9 cellular contexts compared by ENCODE assay signal in the genomic region with DNA sequence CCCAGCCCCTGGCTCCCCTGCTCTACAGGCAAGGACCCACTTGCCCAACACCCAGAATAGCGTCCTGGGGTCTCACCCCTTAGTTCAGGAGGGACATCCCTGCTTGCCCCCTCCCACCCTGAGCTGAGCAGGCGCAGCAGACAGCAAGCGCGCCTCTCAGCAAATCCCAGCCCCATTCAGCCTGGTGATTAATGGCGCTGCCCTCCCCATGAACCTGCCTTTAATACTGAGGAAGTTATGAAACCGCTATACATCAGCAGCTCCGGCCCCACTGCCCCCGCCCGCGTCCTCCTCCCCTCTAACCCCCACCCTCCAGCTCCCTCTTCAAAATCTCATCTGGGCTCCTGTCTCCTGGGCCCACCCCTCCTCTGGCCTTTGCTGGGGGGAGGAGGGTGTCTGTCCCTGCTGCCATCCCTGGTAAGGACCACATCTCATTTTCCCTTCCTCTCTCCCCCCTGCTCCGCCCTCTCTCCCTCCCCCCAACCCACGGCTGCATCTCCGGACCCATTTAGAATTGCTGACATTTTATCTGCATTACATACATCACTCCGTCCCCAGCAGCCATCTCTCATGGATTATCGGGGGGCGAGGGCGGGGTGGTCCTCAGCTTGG. TPM values are rescaled to one million over a fixed set of nuclear protein-coding genes. Genes with fewer than 3 reads are reported as not detected.
DNase-seq lines count a peak whose midpoint lies in the region; ATAC-seq and TF ChIP-seq lines count a peak whose summit lies in the region.
"Had no signal": no experiment of that assay in that cellular context is flagged by ENCODE, and none has a peak within 500 bp of the region (broad histone marks: within the 10 kb centered on the region; RNA-seq: fewer than 3 reads in every experiment).

No MANE protein-coding gene starts in this region.

- CTCF ChIA-PET in naive thymus-derived CD4-positive, alpha-beta T cell (lab: Charles Lee), result interaction anchor here (2.3 kb wide), 1 partner anchor 12 kb away, joined by 8 read pairs; no protein-coding TSS in a partner anchor

- no peak overlapping the region for H3K9ac ChIP-seq in mesendoderm (ENCODE audit: low read length)

- no peak overlapping the region for H3K4me3 ChIP-seq in CD4-positive, CD25-positive, alpha-beta regulatory T cell (ENCODE audit: low read depth, low read length)
- H3K4me3 ChIP-seq in NB4 (ENCODE audit: low read depth, low read length), result peak overlapping the region; percentile 33
- no peak overlapping the region for H3K4me3 ChIP-seq in naive thymus-derived CD4-positive, alpha-beta T cell (ENCODE audit: low read length)
- no peak overlapping the region for H3K4me3 ChIP-seq in mesendoderm (ENCODE audit: low read length)

- H3K27ac Mint-ChIP-seq in CD4-positive, CD25-positive, alpha-beta regulatory T cell, result no peak overlapping the region
- H3K27ac Mint-ChIP-seq in naive thymus-derived CD4-positive, alpha-beta T cell, result peak overlapping the region in 1 of 9 donors; percentile 22

- WGBS in adipose tissue, 3 donors, result 11 to 17% (median 11%) methylated on average over 17 of the region's 17 CpGs
- no CpG with 5 or more reads among the region's 17 CpGs for WGBS in mesendoderm (ENCODE audit: extremely low coverage, insufficient coverage, low lambda C conversion rate)

- no peak for DNase-seq in CD4-positive, CD25-positive, alpha-beta regulatory T cell
- DNase-seq in NB4 (ENCODE audit: low read depth) (peak; percentile 90), mesendoderm (no peak), DMS53 treated with DMSO at 0.1 percent for 48 hours (lab: John Stamatoyannopoulos, UW; ENCODE audit: unreplicated experiment) (no peak), medulla oblongata (ENCODE audit: extremely low spot score) (no peak)
- no peak for DNase-seq in naive thymus-derived CD4-positive, alpha-beta T cell
- DNase-seq in activated effector memory CD4-positive, alpha-beta T cell treated with anti-CD3 and anti-CD28 coated beads, Interleukin-2, amount 50 U/mL, for 16 hours, result no peak
- DNase-seq: cortex of kidney had no signal

- H3K4me2 ChIP-seq in mesendoderm (ENCODE audit: low read length), result no peak overlapping the region

- no peaks in the 10 kb centered on the region for H3K9me3 ChIP-seq in CD4-positive, CD25-positive, alpha-beta regulatory T cell (ENCODE audit: control insufficient read depth in 2 of 2, low read length in 2 of 2)
- H3K9me3 ChIP-seq in naive thymus-derived CD4-positive, alpha-beta T cell (ENCODE audit: control insufficient read depth in 2 of 3, low read length in 3 of 3), result no peaks in the 10 kb centered on the region

- no peaks in the 10 kb centered on the region for H3K36me3 Mint-ChIP-seq in CD4-positive, CD25-positive, alpha-beta regulatory T cell
- H3K36me3 Mint-ChIP-seq in naive thymus-derived CD4-positive, alpha-beta T cell, result peaks cover 0 to 4% (median 0%) of the 10 kb centered on the region in 5 donors

- peaks cover 93% of the 10 kb centered on the region for H3K27me3 Mint-ChIP-seq in CD4-positive, CD25-positive, alpha-beta regulatory T cell
- peaks cover 79 to 89% (median 85%) of the 10 kb centered on the region in 5 donors for H3K27me3 Mint-ChIP-seq in naive thymus-derived CD4-positive, alpha-beta T cell

- H3K4me3 Mint-ChIP-seq in CD4-positive, CD25-positive, alpha-beta regulatory T cell, result no peak overlapping the region
- no peak overlapping the region for H3K4me3 Mint-ChIP-seq in naive thymus-derived CD4-positive, alpha-beta T cell

- H3K18ac ChIP-seq in mesendoderm (ENCODE audit: low read length), result no peak overlapping the region

- H2AK5ac ChIP-seq in mesendoderm (ENCODE audit: low read length), result no peak overlapping the region

- POLR2A ChIA-PET in naive thymus-derived CD4-positive, alpha-beta T cell (lab: Charles Lee), result no interaction called here

- H3K9me3 Mint-ChIP-seq in CD4-positive, CD25-positive, alpha-beta regulatory T cell, result peaks cover 0 to 2% (median 0%) of the 10 kb centered on the region in 7 donors
- peaks cover 0 to 2% (median 0%) of the 10 kb centered on the region in 11 donors for H3K9me3 Mint-ChIP-seq in naive thymus-derived CD4-positive, alpha-beta T cell

- no peaks in the 10 kb centered on the region for H3K36me3 ChIP-seq in CD4-positive, CD25-positive, alpha-beta regulatory T cell (ENCODE audit: control insufficient read depth, insufficient read depth, low read length)
- no peaks in the 10 kb centered on the region for H3K36me3 ChIP-seq in naive thymus-derived CD4-positive, alpha-beta T cell (ENCODE audit: control insufficient read depth in 2 of 3, insufficient read depth in 3 of 3, low read length in 3 of 3)
- H3K36me3 ChIP-seq in mesendoderm (ENCODE audit: control insufficient read depth, insufficient read depth, low read length), result no peaks in the 10 kb centered on the region

- H4K5ac ChIP-seq in mesendoderm (ENCODE audit: low read length), result no peak overlapping the region

- H3K4ac ChIP-seq in mesendoderm (ENCODE audit: low read depth, low read length), result no peak overlapping the region

- H2BK15ac ChIP-seq in mesendoderm (replicated peaks; ENCODE audit: low read depth), result no peak overlapping the region

- peaks cover 20% of the 10 kb centered on the region for H3K4me1 ChIP-seq in CD4-positive, CD25-positive, alpha-beta regulatory T cell (ENCODE audit: control insufficient read depth, insufficient read depth, low read length, poor library complexity, severe bottlenecking)
- peaks cover 0 to 6% of the 10 kb centered on the region in 2 donors for H3K4me1 ChIP-seq in naive thymus-derived CD4-positive, alpha-beta T cell (ENCODE audit: control insufficient read depth in 2 of 2, insufficient read depth in 2 of 2, low read length in 2 of 2)
- no peaks in the 10 kb centered on the region for H3K4me1 ChIP-seq in mesendoderm (ENCODE audit: control insufficient read depth, low read depth, low read length)

- no peak overlapping the region for H2BK5ac ChIP-seq in mesendoderm (ENCODE audit: low read length)

- peak; percentile 20 to 35 for ATAC-seq in CD4-positive, CD25-positive, alpha-beta regulatory T cell (ENCODE audit: low read depth in 2 of 2)
- peak; percentile 71 for ATAC-seq in naive thymus-derived CD4-positive, alpha-beta T cell

- H2BK120ac ChIP-seq in mesendoderm (ENCODE audit: low read depth, low read length), result no peak overlapping the region

- no peaks in the 10 kb centered on the region for H3K79me2 ChIP-seq in mesendoderm (ENCODE audit: control insufficient read depth, insufficient read depth, low read length)

- no peak overlapping the region for H3K56ac ChIP-seq in mesendoderm (ENCODE audit: low read length)

- no peak overlapping the region for H3K23ac ChIP-seq in mesendoderm (ENCODE audit: low read length)

- no peak overlapping the region for H4K8ac ChIP-seq in mesendoderm (ENCODE audit: low read depth, low read length)

- peaks cover 0 to 21% (median 14%) of the 10 kb centered on the region in 4 donors for H3K4me1 Mint-ChIP-seq in CD4-positive, CD25-positive, alpha-beta regulatory T cell
- H3K4me1 Mint-ChIP-seq in naive thymus-derived CD4-positive, alpha-beta T cell, result peaks cover 4 to 12% (median 6%) of the 10 kb centered on the region in 7 donors

- TF ChIP-seq POLR2A in NB4 (IDR thresholded peaks at IDR 0.05; ENCODE audit: extremely low read depth, insufficient read length), result no peak

- no peak overlapping the region for H3K27ac ChIP-seq in CD4-positive, CD25-positive, alpha-beta regulatory T cell (ENCODE audit: insufficient read depth, low read length, poor library complexity, severe bottlenecking)
- H3K27ac ChIP-seq in adipose tissue (ENCODE audit: low read depth, low read length), result peak overlapping the region; percentile 1
- no peak overlapping the region for H3K27ac ChIP-seq in naive thymus-derived CD4-positive, alpha-beta T cell (ENCODE audit: low read depth, low read length)
- no peak overlapping the region for H3K27ac ChIP-seq in mesendoderm (ENCODE audit: low read depth, low read length)

- no peaks in the 10 kb centered on the region for H3K79me1 ChIP-seq in mesendoderm (ENCODE audit: low read length)

- intact Hi-C loops in naive thymus-derived CD4-positive, alpha-beta T cell (cut with micrococcal nuclease), result no loop called here

- peaks cover 43% of the 10 kb centered on the region for H3K27me3 ChIP-seq in CD4-positive, CD25-positive, alpha-beta regulatory T cell (ENCODE audit: control insufficient read depth, insufficient read depth, low read length)
- H3K27me3 ChIP-seq in naive thymus-derived CD4-positive, alpha-beta T cell (ENCODE audit: control insufficient read depth in 2 of 2, insufficient read depth in 2 of 2, low read length in 2 of 2), result peaks cover 3 to 14% of the 10 kb centered on the region in 2 donors
- H3K27me3 ChIP-seq in mesendoderm (ENCODE audit: insufficient read depth, low read length, poor library complexity), result peaks cover 3% of the 10 kb centered on the region

- TF ChIP-seq CTCF in NB4 (IDR thresholded peaks at IDR 0.05; ENCODE audit: low read depth, low read length), result no peak

RNA-seq across cellular contexts. Expression of a gene that starts 7.1 kb away (rescaled TPM):
- 13.0 TPM for total RNA-seq in CD4-positive, CD25-positive, alpha-beta regulatory T cell
- polyA plus RNA-seq in CD4-positive, CD25-positive, alpha-beta regulatory T cell, result 10 to 100 TPM; 24.5 to 38.1 (median 30.7) TPM
- polyA plus RNA-seq in adipose tissue, result 10 to 100 TPM; 17.2 to 54.5 (median 38.0) TPM
- total RNA-seq in naive thymus-derived CD4-positive, alpha-beta T cell, result 10 to 100 TPM in 4 of 5 experiments, 1 to 10 TPM in 1; 9.4 to 29.9 (median 22.2) TPM
- 10 to 100 TPM; 20.6 to 25.0 TPM for polyA plus RNA-seq in naive thymus-derived CD4-positive, alpha-beta T cell
- 13.5 TPM for polyA plus RNA-seq in mesendoderm (2013, experiment 1 of 2)
- 13.2 TPM for polyA plus RNA-seq in mesendoderm (2013, experiment 2 of 2)
